ENCODE assay signal across 15 cellular contexts in the genomic region with DNA sequence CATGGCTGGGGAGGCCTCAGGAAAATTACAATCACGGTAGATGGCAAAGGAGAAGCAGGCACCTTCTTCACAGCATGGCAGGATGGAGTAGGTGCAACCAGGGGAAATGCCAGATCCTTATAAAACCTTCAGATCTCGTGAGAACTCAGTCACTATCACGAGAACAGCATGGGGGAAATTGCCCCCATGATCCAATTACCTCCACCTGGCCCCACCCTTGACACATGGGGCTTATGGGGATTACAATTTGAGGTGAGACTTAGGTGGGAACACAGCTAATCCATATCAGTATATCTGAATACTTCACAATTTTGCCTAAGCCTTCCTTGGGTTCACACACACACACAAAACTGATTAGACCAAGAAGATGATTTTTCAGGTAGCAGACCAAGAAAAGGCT.
DNase-seq lines count a peak whose midpoint lies in the region; ATAC-seq and TF ChIP-seq lines count a peak whose summit lies in the region.
"Had no signal": no experiment of that assay in that cellular context is flagged by ENCODE, and none has a peak within 500 bp of the region (broad histone marks: within the 10 kb centered on the region; RNA-seq: fewer than 3 reads in every experiment).

No MANE protein-coding gene starts in this region.

- no peaks in the 10 kb centered on the region for H3K79me2 ChIP-seq in mesendoderm (ENCODE audit: control insufficient read depth, insufficient read depth, low read length)

- DNase-seq in NCI-H69 (lab: John Stamatoyannopoulos, UW) (peak; percentile 71), WERI-Rb-1 (peak; percentile 78), mesendoderm (peak; percentile 60), NOMO-1 treated with DMSO at 0.1 percent for 48 hours (lab: John Stamatoyannopoulos, UW; ENCODE audit: unreplicated experiment) (no peak), CD1c-positive myeloid dendritic cell (ENCODE audit: extremely low spot score) (no peak)
- DNase-seq: C1 segment of cervical spinal cord; Caco-2; CD4-positive, CD25-positive, alpha-beta regulatory T cell; CD8-positive, alpha-beta T cell; DMS153; DND-41; GOT3; HFFc6 had no signal

- no peak overlapping the region for H4K8ac ChIP-seq in mesendoderm (ENCODE audit: low read depth, low read length)

- H3K27me3 ChIP-seq in WERI-Rb-1 (ENCODE audit: insufficient read depth, low read depth, severe bottlenecking) (no peaks in the 10 kb centered on the region), mesendoderm (ENCODE audit: insufficient read depth, low read length, poor library complexity) (no peaks in the 10 kb centered on the region)

- H3K4ac ChIP-seq in mesendoderm (ENCODE audit: low read depth, low read length): no peak overlapping the region

- H3K9ac ChIP-seq in mesendoderm (ENCODE audit: low read length): no peak overlapping the region

- H3K4me1 ChIP-seq in mesendoderm (ENCODE audit: control insufficient read depth, low read depth, low read length): no peaks in the 10 kb centered on the region
- H3K4me1 ChIP-seq: Caco-2, HAP-1 had no signal

- H4K5ac ChIP-seq in mesendoderm (ENCODE audit: low read length): no peak overlapping the region

- no peak overlapping the region for H3K18ac ChIP-seq in mesendoderm (ENCODE audit: low read length)

- H3K79me1 ChIP-seq in mesendoderm (ENCODE audit: low read length): no peaks in the 10 kb centered on the region

- H3K56ac ChIP-seq in mesendoderm (ENCODE audit: low read length): no peak overlapping the region

- no peak overlapping the region for H2AK5ac ChIP-seq in mesendoderm (ENCODE audit: low read length)

- no CpG with 5 or more reads among the region's 3 CpGs for WGBS in mesendoderm (ENCODE audit: extremely low coverage, insufficient coverage, low lambda C conversion rate)

- no peak for ATAC-seq in HG02870 (IDR thresholded peaks at IDR 0.05; ENCODE audit: unreplicated experiment)
- ATAC-seq: CD8-positive, alpha-beta T cell had no signal

- H3K27ac ChIP-seq in WERI-Rb-1 (peak overlapping the region; percentile 44), mesendoderm (ENCODE audit: low read depth, low read length) (no peak overlapping the region)

- no peak overlapping the region for H3K4me2 ChIP-seq in mesendoderm (ENCODE audit: low read length)

- no peak for TF ChIP-seq CTCF in WERI-Rb-1 (IDR thresholded peaks at IDR 0.05; ENCODE audit: low read depth, low read length)

- no peak overlapping the region for H2BK15ac ChIP-seq in mesendoderm (replicated peaks; ENCODE audit: low read depth)

- H2BK5ac ChIP-seq in mesendoderm (ENCODE audit: low read length): no peak overlapping the region

- peak overlapping the region; percentile 41 for H3K4me3 ChIP-seq in WERI-Rb-1 (ENCODE audit: low read depth, low read length)
- no peak overlapping the region for H3K4me3 ChIP-seq in mesendoderm (ENCODE audit: low read length)
- H3K4me3 ChIP-seq: HAP-1 had no signal

- no peak overlapping the region for H2BK120ac ChIP-seq in mesendoderm (ENCODE audit: low read depth, low read length)

- no peaks in the 10 kb centered on the region for H3K9me3 ChIP-seq in WERI-Rb-1 (ENCODE audit: severe bottlenecking)
- H3K9me3 ChIP-seq: HAP-1 had no signal

- H3K36me3 ChIP-seq in WERI-Rb-1: no peaks in the 10 kb centered on the region
- no peaks in the 10 kb centered on the region for H3K36me3 ChIP-seq in mesendoderm (ENCODE audit: control insufficient read depth, insufficient read depth, low read length)
- H3K36me3 ChIP-seq: HAP-1 had no signal

- no peak overlapping the region for H3K23ac ChIP-seq in mesendoderm (ENCODE audit: low read length)

Comparison
In these comparisons a context has a peak if more than half of its experiments do, and no peak if none do; other contexts are left out.
1. DNase-seq: peak in NCI-H69 (single experiment), WERI-Rb-1 (single experiment) and mesendoderm (single experiment); none in NOMO-1 treated with DMSO at 0.1 percent for 48 hours (single experiment) and CD1c-positive myeloid dendritic cell (single experiment).